ENCODE assay signal across 8 cellular contexts in the genomic region with DNA sequence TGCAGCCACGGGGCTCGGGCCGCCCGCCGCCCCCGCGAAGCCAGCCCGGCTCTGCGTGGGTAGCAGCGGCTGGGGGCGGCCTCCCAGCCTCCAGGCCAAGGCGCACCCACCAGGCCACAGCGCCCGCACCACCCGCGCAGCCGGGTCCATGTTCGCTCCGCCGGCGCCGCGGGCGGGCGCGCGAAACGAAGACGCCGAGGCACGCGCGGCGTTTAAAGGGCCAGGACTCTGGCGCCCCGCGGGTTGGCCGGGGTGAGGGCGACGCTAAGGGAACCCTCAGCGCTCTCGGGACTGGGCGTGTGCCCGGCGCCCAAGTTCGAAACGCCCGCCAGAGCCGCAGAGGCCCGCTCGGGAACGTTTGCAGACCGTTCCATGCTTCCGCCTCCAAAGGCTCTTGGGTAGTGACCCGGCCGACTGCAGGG. TPM values are rescaled to one million over a fixed set of nuclear protein-coding genes. Genes with fewer than 3 reads are reported as not detected.
DNase-seq lines count a peak whose midpoint lies in the region; ATAC-seq and TF ChIP-seq lines count a peak whose summit lies in the region.

A gene (minus strand): TSS at position 162 of the 422 bp plus-strand sequence. CDS start 12 bp downstream, at position 150.

- CTCF ChIA-PET in BJ (lab: Yijun Ruan, JAX) = interaction anchor here (2.9 to 6.1 kb wide), 2 partner anchors 11 to 18 kb away, joined by 8 to 56 read pairs; no protein-coding TSS in a partner anchor

- H3K4me3 Mint-ChIP-seq in endothelial cell (ENCODE audit: unreplicated experiment) (peak within 1 kb of the TSS; percentile 97), mesothelial cell of epicardium (peak within 1 kb of the TSS; percentile 92)

- POLR2A ChIA-PET in BJ (lab: Charles Lee) = no interaction called here

- H3K4me3 ChIP-seq in BJ (ENCODE audit: low read depth, low read length) = peak within 1 kb of the TSS; percentile 90

- TF ChIP-seq CTCF in BJ (IDR thresholded peaks at IDR 0.05; ENCODE audit: insufficient read depth, low read depth, low read length) (no peak), endothelial cell (IDR thresholded peaks at IDR 0.05; ENCODE audit: unreplicated experiment) (no peak), mesothelial cell of epicardium (IDR thresholded peaks at IDR 0.05; ENCODE audit: unreplicated experiment) (no peak)

- H3K4me1 Mint-ChIP-seq in endothelial cell (ENCODE audit: unreplicated experiment) (peaks cover 13% of the 10 kb centered on the region), mesothelial cell of epicardium (peaks cover 19% of the 10 kb centered on the region)

- H3K27ac Mint-ChIP-seq in endothelial cell (ENCODE audit: unreplicated experiment) = peak within 1 kb of the TSS; percentile 90
- H3K27ac Mint-ChIP-seq in mesothelial cell of epicardium = peak within 1 kb of the TSS; percentile 98

- peaks cover 3% of the 10 kb centered on the region for H3K36me3 ChIP-seq in BJ (ENCODE audit: control insufficient read depth, insufficient read depth, low read length)

- peaks cover 3% of the 10 kb centered on the region for H3K36me3 Mint-ChIP-seq in endothelial cell (ENCODE audit: low read depth, unreplicated experiment)
- H3K36me3 Mint-ChIP-seq in mesothelial cell of epicardium = peaks cover 5% of the 10 kb centered on the region

- peak; percentile 68 for ATAC-seq in GM19035 (IDR thresholded peaks at IDR 0.05; ENCODE audit: unreplicated experiment)
- ATAC-seq in HG03378 (IDR thresholded peaks at IDR 0.05; ENCODE audit: unreplicated experiment) = peak; percentile 35

- DNase-seq in BJ (ENCODE audit: low read depth) = peak; percentile 8
- peak; percentile 73 for DNase-seq in NOMO-1 treated with DMSO at 0.1 percent for 48 hours (lab: John Stamatoyannopoulos, UW; ENCODE audit: unreplicated experiment)
- peak; percentile 32 for DNase-seq in activated CD8-positive, alpha-beta memory T cell treated with anti-CD3 and anti-CD28 coated beads, Interleukin-2, amount 50 U/mL, for 1 hour (ENCODE audit: extremely low read depth)
- DNase-seq in endothelial cell (ENCODE audit: low spot score) = peak; percentile 82
- peak; percentile 64 to 79 for DNase-seq in mesothelial cell of epicardium (ENCODE audit: low spot score in 2 of 2, unreplicated experiment in 2 of 2)
- DNase-seq in stimulated activated CD8-positive, alpha-beta memory T cell treated with anti-CD3 and anti-CD28 coated beads, Interleukin-15, amount 100 ng/mL, for 4 hours (ENCODE audit: low read depth in 2 of 2) = peak; percentile 64 to 77

- H3K9me3 Mint-ChIP-seq in endothelial cell (ENCODE audit: unreplicated experiment) (peaks cover 8% of the 10 kb centered on the region), mesothelial cell of epicardium (peaks cover 5% of the 10 kb centered on the region)

- H3K27me3 ChIP-seq in BJ (ENCODE audit: control insufficient read depth, insufficient read depth, low read length) = peaks cover 6% of the 10 kb centered on the region

- peaks cover 3% of the 10 kb centered on the region for H3K27me3 Mint-ChIP-seq in endothelial cell (ENCODE audit: unreplicated experiment)
- peaks cover 8% of the 10 kb centered on the region for H3K27me3 Mint-ChIP-seq in mesothelial cell of epicardium (ENCODE audit: low read depth)

RNA-seq across cellular contexts. Expression of the gene that starts here (rescaled TPM):
- polyA plus RNA-seq in BJ (2011; rRNA removed) = 59.7 and 91.9 TPM in 2 replicates
- 35.4 and 59.8 TPM in 2 replicates for polyA minus RNA-seq in BJ (2011; rRNA and poly(A)+ RNA removed)
- 39.8 TPM for total RNA-seq in endothelial cell (ENCODE audit: unreplicated experiment)
- 70.0 to 74.8 TPM (median 72.6 TPM) in 3 replicates for total RNA-seq in mesothelial cell of epicardium

Comparison
In these comparisons a context has a peak if more than half of its experiments do, and no peak if none do; other contexts are left out.
1. Peak in every context shown above with its lines: DNase-seq, ATAC-seq and H3K4me3 ChIP-seq.
2. DNase-seq: peak in every context shown above with its lines; median percentile 82 in endothelial cell; 73 in NOMO-1 treated with DMSO at 0.1 percent for 48 hours; 72 in mesothelial cell of epicardium; 70 in stimulated activated CD8-positive, alpha-beta memory T cell treated with anti-CD3 and anti-CD28 coated beads, Interleukin-15, amount 100 ng/mL, for 4 hours; 32 in activated CD8-positive, alpha-beta memory T cell treated with anti-CD3 and anti-CD28 coated beads, Interleukin-2, amount 50 U/mL, for 1 hour; 8 in BJ.